ENCODE assay signal across 14 cellular contexts in the genomic region with DNA sequence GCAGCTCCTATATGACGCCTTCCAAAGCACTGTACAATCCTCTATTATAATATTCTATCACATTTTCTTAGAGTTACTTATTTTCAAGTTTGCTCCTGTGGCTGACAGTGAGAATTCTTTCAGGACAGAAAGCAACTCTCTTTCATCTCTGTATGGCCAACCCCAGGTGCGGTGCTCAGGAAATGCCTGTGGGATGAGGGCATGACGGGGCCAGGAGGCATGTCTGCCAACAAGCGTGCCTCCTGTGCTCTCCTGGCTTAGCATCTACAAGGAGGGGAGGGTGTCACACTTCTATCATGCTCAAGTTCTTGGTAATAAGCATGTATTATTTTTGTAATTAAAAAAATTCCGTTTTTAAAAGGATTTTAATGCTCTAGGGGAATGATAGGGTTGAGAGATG. TPM values are rescaled to one million over a fixed set of nuclear protein-coding genes. Genes with fewer than 3 reads are reported as not detected.
DNase-seq lines count a peak whose midpoint lies in the region; ATAC-seq and TF ChIP-seq lines count a peak whose summit lies in the region.
"Had no signal": no experiment of that assay in that cellular context is flagged by ENCODE, and none has a peak within 500 bp of the region (broad histone marks: within the 10 kb centered on the region; RNA-seq: fewer than 3 reads in every experiment).

No MANE protein-coding gene starts in this region.

- in situ Hi-C loops in mammary epithelial cell (cut with MboI; ENCODE audit: low sequenced_read_pairs in 2 of 2): no loop called here

- H2BK15ac ChIP-seq in mesendoderm (replicated peaks; ENCODE audit: low read depth): no peak overlapping the region

- H2BK120ac ChIP-seq in mesendoderm (ENCODE audit: low read depth, low read length): no peak overlapping the region

- intact Hi-C loops in mammary epithelial cell (cut with micrococcal nuclease): loop anchor here (1.0 to 5.0 kb wide), 3 partner anchors 10 to 141 kb away; partner anchors contain the start of gene SLC35B2

- no peak overlapping the region for H2AFZ ChIP-seq in mammary epithelial cell (ENCODE audit: low read depth, low read length)

- no peak overlapping the region for H2BK5ac ChIP-seq in mesendoderm (ENCODE audit: low read length)

- peak; percentile 36 for DNase-seq in AG10803 (ENCODE audit: low read depth)
- DNase-seq in MG63: peak; percentile 62
- DNase-seq in mammary epithelial cell: peak; percentile 88
- DNase-seq in mesendoderm: peak; percentile 57
- no peak for DNase-seq in AG20443 (ENCODE audit: low spot score)
- no peak for DNase-seq in stimulated activated CD4-positive, alpha-beta T cell treated with anti-CD3 and anti-CD28 coated beads, Interleukin-2, amount 100 ng/mL, for 24 hours
- no peak for DNase-seq in NCI-H2081 (lab: John Stamatoyannopoulos, UW)
- DNase-seq: activated CD4-positive, alpha-beta memory T cell treated with anti-CD3 and anti-CD28 coated beads for 36 hours; activated naive CD8-positive, alpha-beta T cell treated with anti-CD3 and anti-CD28 coated beads, Interleukin-2, amount 10 ng/mL, durations not matched to agents 7 days and 5 days; AML-193; NCI-H146; sigmoid colon had no signal

- H3K9ac ChIP-seq in mammary epithelial cell (ENCODE audit: insufficient read depth, low read length) (peak overlapping the region; percentile 33), mesendoderm (ENCODE audit: low read length) (no peak overlapping the region)

- CTCF ChIA-PET in mammary epithelial cell (lab: Charles Lee; ENCODE audit: low non-redundant PET): no interaction called here

- dilution Hi-C loops in mammary epithelial cell (cut with HindIII; ENCODE audit: low sequenced_read_pairs): loop anchor here (5.0 kb wide), 1 partner anchor 69 kb away; no protein-coding TSS in a partner anchor

- peaks cover 33% of the 10 kb centered on the region for H3K79me1 ChIP-seq in mesendoderm (ENCODE audit: low read length)

- H3K4ac ChIP-seq in mesendoderm (ENCODE audit: low read depth, low read length): no peak overlapping the region

- H2AK5ac ChIP-seq in mesendoderm (ENCODE audit: low read length): no peak overlapping the region

- peaks cover 48% of the 10 kb centered on the region for H3K4me1 ChIP-seq in mammary epithelial cell (ENCODE audit: insufficient read depth, low read length)
- H3K4me1 ChIP-seq in mesendoderm (ENCODE audit: control insufficient read depth, low read depth, low read length): peaks cover under 1% of the 10 kb centered on the region

- H4K20me1 ChIP-seq in mammary epithelial cell (ENCODE audit: insufficient read depth, low read length): no peaks in the 10 kb centered on the region

- no peak overlapping the region for H3K56ac ChIP-seq in mesendoderm (ENCODE audit: low read length)

- no peak for ATAC-seq in HG02840 (IDR thresholded peaks at IDR 0.05; ENCODE audit: low FRiP score, unreplicated experiment)

- H3K27ac ChIP-seq in mammary epithelial cell (ENCODE audit: insufficient read depth, low read depth, low read length) (peak overlapping the region; percentile 86), mesendoderm (ENCODE audit: low read depth, low read length) (no peak overlapping the region)

- peak overlapping the region; percentile 73 for H3K4me2 ChIP-seq in mammary epithelial cell (ENCODE audit: insufficient read depth, low read depth, low read length)
- H3K4me2 ChIP-seq in mesendoderm (ENCODE audit: low read length): no peak overlapping the region

- no peak overlapping the region for H4K8ac ChIP-seq in mesendoderm (ENCODE audit: low read depth, low read length)

- H3K79me2 ChIP-seq in mammary epithelial cell (ENCODE audit: insufficient read depth, low read length) (peaks cover 88% of the 10 kb centered on the region), mesendoderm (ENCODE audit: control insufficient read depth, insufficient read depth, low read length) (peaks cover 53% of the 10 kb centered on the region)

- no peaks in the 10 kb centered on the region for H3K27me3 ChIP-seq in MG63
- H3K27me3 ChIP-seq in mammary epithelial cell (ENCODE audit: insufficient read depth, low read length): no peaks in the 10 kb centered on the region
- no peaks in the 10 kb centered on the region for H3K27me3 ChIP-seq in mesendoderm (ENCODE audit: insufficient read depth, low read length, poor library complexity)
- H3K27me3 ChIP-seq: sigmoid colon had no signal

- H3K36me3 ChIP-seq in MG63 (peaks cover 94% of the 10 kb centered on the region), mammary epithelial cell (ENCODE audit: insufficient read depth, low read length) (peaks cover 28% of the 10 kb centered on the region), mesendoderm (ENCODE audit: control insufficient read depth, insufficient read depth, low read length) (peaks cover 25% of the 10 kb centered on the region)

- H3K9me3 ChIP-seq in MG63 (no peaks in the 10 kb centered on the region), mammary epithelial cell (replicated peaks; ENCODE audit: insufficient read depth, low read length) (no peaks in the 10 kb centered on the region)
- H3K9me3 ChIP-seq: sigmoid colon had no signal

- TF ChIP-seq CTCF in AG10803 (conservative IDR thresholded peaks at IDR 0.05; ENCODE audit: low read length) (no peak), mammary epithelial cell (conservative IDR thresholded peaks at IDR 0.05 in 1 of 2, IDR thresholded peaks at IDR 0.05 in 1 of 2; ENCODE audit: extremely low read depth in 1 of 2, insufficient read depth in 1 of 2, low read depth in 1 of 2, low read length in 2 of 2) (no peak)

- no TSS peak for BruUV-seq in mammary epithelial cell (replicated peaks; lab: Mats Ljungman, UMichigan)

- H3K18ac ChIP-seq in mesendoderm (ENCODE audit: low read length): no peak overlapping the region

- H3K23ac ChIP-seq in mesendoderm (ENCODE audit: low read length): no peak overlapping the region

- H3K4me3 ChIP-seq in AG10803 (ENCODE audit: low read length) (no peak overlapping the region), MG63 (no peak overlapping the region), mammary epithelial cell (replicated peaks in 1 of 3; ENCODE audit: insufficient read depth in 1 of 3, low read depth in 2 of 3, low read length in 3 of 3) (no peak overlapping the region), mesendoderm (ENCODE audit: low read length) (no peak overlapping the region)
- H3K4me3 ChIP-seq: sigmoid colon had no signal

- H4K5ac ChIP-seq in mesendoderm (ENCODE audit: low read length): no peak overlapping the region

- 2% methylated on average over 5 of the region's 5 CpGs for WGBS in mammary epithelial cell (ENCODE audit: low coverage, missing lambda C conversion rate)
- WGBS in mesendoderm (ENCODE audit: extremely low coverage, insufficient coverage, low lambda C conversion rate): no CpG with 5 or more reads among the region's 5 CpGs

RNA-seq across cellular contexts. Expression of gene MRPL14, which starts 11.4 kb away (rescaled TPM):
- total RNA-seq in MG63 (2014; rRNA removed; shearing (Covaris generic); ENCODE audit: low replicate concordance): 362 and 399 TPM in 2 replicates
- 10 to 100 TPM; 57.2 to 82.0 TPM for total RNA-seq in mammary epithelial cell
- 110 TPM for polyA plus RNA-seq in mammary epithelial cell
- 56.3 TPM for polyA minus RNA-seq in mammary epithelial cell
- polyA plus RNA-seq in mesendoderm (2013, experiment 1 of 2): 90.4 TPM
- polyA plus RNA-seq in mesendoderm (2013, experiment 2 of 2): 90.0 TPM

RNA-seq across cellular contexts. Expression of gene TMEM63B, which starts 11.5 kb away (rescaled TPM):
- 18.4 and 35.3 TPM in 2 replicates for total RNA-seq in MG63 (2014; rRNA removed; shearing (Covaris generic); ENCODE audit: low replicate concordance)
- 100 to 1,000 TPM; 121 to 182 TPM for total RNA-seq in mammary epithelial cell
- polyA plus RNA-seq in mammary epithelial cell: 141 TPM
- polyA minus RNA-seq in mammary epithelial cell: 256 TPM
- polyA plus RNA-seq in mesendoderm (2013, experiment 1 of 2): 17.8 TPM
- 17.9 TPM for polyA plus RNA-seq in mesendoderm (2013, experiment 2 of 2)

RNA-seq across cellular contexts. Expression of gene CAPN11, which starts 42.8 kb away (rescaled TPM):
- total RNA-seq in MG63 (2014; rRNA removed; shearing (Covaris generic); ENCODE audit: low replicate concordance): not detected in 2 replicates
- 1 to 10 TPM in 1 of 2 donors, not detected in 1; 2.0 TPM for total RNA-seq in mammary epithelial cell
- not detected for polyA plus RNA-seq in mammary epithelial cell
- polyA minus RNA-seq in mammary epithelial cell: 1.3 TPM
- polyA plus RNA-seq in mesendoderm (2013, experiment 1 of 2): 0.18 TPM
- 0.22 TPM for polyA plus RNA-seq in mesendoderm (2013, experiment 2 of 2)
- total RNA-seq: activated naive CD8-positive, alpha-beta T cell treated with anti-CD3 and anti-CD28 coated beads, Interleukin-2, amount 10 ng/mL, durations not matched to agents 7 days and 5 days; HT-29 had no signal

Comparison
In these comparisons a context has a peak if more than half of its experiments do, and no peak if none do; other contexts are left out.
1. DNase-seq: peak in AG10803 (single experiment), MG63 (single experiment), mammary epithelial cell (single experiment) and mesendoderm (single experiment); none in AG20443 (single experiment), stimulated activated CD4-positive, alpha-beta T cell treated with anti-CD3 and anti-CD28 coated beads, Interleukin-2, amount 100 ng/mL, for 24 hours (0 of 2) and NCI-H2081 (0 of 2).